In the genomic region with DNA sequence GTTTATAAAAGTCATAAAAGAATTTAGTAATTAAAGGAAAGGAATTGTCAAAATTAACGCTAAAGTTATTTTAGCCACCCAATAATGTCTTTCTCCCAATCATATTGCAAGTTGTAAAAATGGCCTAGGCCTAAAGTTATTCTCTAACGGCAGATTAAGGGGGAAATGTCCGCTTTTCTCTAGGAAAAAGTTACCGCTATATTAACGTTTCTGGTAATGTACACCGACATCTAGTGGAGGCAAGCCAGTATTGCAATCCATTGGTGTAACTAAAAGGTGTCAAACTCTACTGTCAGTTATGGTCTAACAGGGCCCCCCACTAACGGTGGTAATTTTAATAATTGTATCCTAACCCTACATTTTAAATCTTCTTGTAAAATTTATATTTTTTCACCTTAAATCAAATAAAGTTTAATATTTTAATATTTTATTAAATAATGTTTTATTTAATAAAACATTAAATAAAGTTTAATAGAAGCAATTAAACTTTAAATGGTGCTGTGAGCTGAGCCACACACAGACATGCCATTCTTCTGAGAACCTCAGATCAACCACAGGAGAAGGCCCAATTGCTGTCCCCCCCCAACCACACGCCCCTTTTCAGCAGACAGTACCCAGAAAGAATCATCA, we compare ENCODE assay signal across 8 cellular contexts. TPM values are rescaled to one million over a fixed set of nuclear protein-coding genes. Genes with fewer than 3 reads are reported as not detected.
DNase-seq lines count a peak whose midpoint lies in the region; ATAC-seq, FAIRE-seq and TF ChIP-seq lines count a peak whose summit lies in the region.

No MANE protein-coding gene starts in this region.

- TF ChIP-seq CTCF in D721Med (IDR thresholded peaks at IDR 0.05; ENCODE audit: insufficient read depth, missing control alignments): peak; percentile 80
- TF ChIP-seq CTCF in KMS-11 (conservative IDR thresholded peaks at IDR 0.05; ENCODE audit: low read depth, low read length): peak; percentile 67
- peak; percentile 51 to 77 for TF ChIP-seq CTCF in brain (conservative IDR thresholded peaks at IDR 0.05)
- peak; percentile 71 for TF ChIP-seq CTCF in HepG2 (CRISPR knock-in tag; IDR thresholded peaks at IDR 0.05)

- CTCF ChIA-PET in HepG2 (lab: Yijun Ruan, JAX; ENCODE audit: low intra/inter-chr PET ratio, low total read pairs): interaction anchor here (1.0 to 1.7 kb wide), 3 partner anchors 41 to 284 kb away, joined by 3 to 6 read pairs (median 5); no protein-coding TSS in a partner anchor

- H3K4me3 ChIP-seq in KMS-11 (IDR thresholded peaks at IDR 0.05; ENCODE audit: insufficient read depth, low read depth, low read length) (no peak overlapping the region), HepG2 (replicated peaks in 1 of 3; ENCODE audit: insufficient read depth in 1 of 3, low read depth in 2 of 3, low read length in 3 of 3) (no peak overlapping the region)

- TF ChIP-seq POLR2A in HepG2 (IDR thresholded peaks at IDR 0.05; ENCODE audit: insufficient read depth in 1 of 2, low read depth in 2 of 2, low read length in 2 of 2): no peak

- no peak overlapping the region for H2AFZ ChIP-seq in KMS-11 (ENCODE audit: low read depth)
- no peak overlapping the region for H2AFZ ChIP-seq in HepG2 (ENCODE audit: low read length)

- FAIRE-seq in D721Med (lab: Jason Lieb, UNC): no peak
- FAIRE-seq in HepG2 (lab: Jason Lieb, UNC): no peak

- H3K27ac ChIP-seq in KMS-11: no peak overlapping the region
- H3K27ac ChIP-seq in HepG2 (ENCODE audit: extremely low read length, insufficient read depth, low read length): no peak overlapping the region

- H3K27ac Mint-ChIP-seq in brain: no peak overlapping the region

- ATAC-seq in HepG2 (no peak), HG02588 (IDR thresholded peaks at IDR 0.05; ENCODE audit: unreplicated experiment) (no peak), HG03342 (IDR thresholded peaks at IDR 0.05; ENCODE audit: unreplicated experiment) (no peak)

- H3K9me3 ChIP-seq in HepG2 (ENCODE audit: low read length): no peaks in the 10 kb centered on the region

- BruUV-seq in HepG2 (replicated peaks; lab: Mats Ljungman, UMichigan): no TSS peak

- H3K4me3 Mint-ChIP-seq in brain: no peak overlapping the region

- H3K36me3 ChIP-seq in KMS-11 (ENCODE audit: insufficient read depth) (no peaks in the 10 kb centered on the region), HepG2 (replicated peaks in 1 of 2; ENCODE audit: control insufficient read depth in 1 of 2, insufficient read depth in 2 of 2, low read length in 2 of 2) (no peaks in the 10 kb centered on the region)

- H3K27me3 Mint-ChIP-seq in brain: no peaks in the 10 kb centered on the region

- H4K20me1 ChIP-seq in KMS-11 (ENCODE audit: insufficient read depth): no peaks in the 10 kb centered on the region
- H4K20me1 ChIP-seq in HepG2 (ENCODE audit: insufficient read depth, low read length): no peaks in the 10 kb centered on the region

- H3K36me3 Mint-ChIP-seq in brain: peaks cover 53% of the 10 kb centered on the region

- TF ChIP-seq EP300 in HepG2 (IDR thresholded peaks at IDR 0.05; ENCODE audit: low read depth in 2 of 2, low read length in 2 of 2) (no peak), HepG2 (CRISPR knock-in tag; IDR thresholded peaks at IDR 0.05; ENCODE audit: borderline replicate concordance) (no peak)

- no peaks in the 10 kb centered on the region for H3K79me2 ChIP-seq in KMS-11 (ENCODE audit: insufficient read depth, low read depth)
- no peaks in the 10 kb centered on the region for H3K79me2 ChIP-seq in HepG2 (ENCODE audit: insufficient read depth, low read length)

- H3K4me2 ChIP-seq in KMS-11 (no peak overlapping the region), HepG2 (ENCODE audit: low read depth, low read length) (no peak overlapping the region)

- H3K27me3 ChIP-seq in KMS-11 (ENCODE audit: insufficient read depth, low read depth): no peaks in the 10 kb centered on the region
- no peaks in the 10 kb centered on the region for H3K27me3 ChIP-seq in HepG2 (ENCODE audit: control insufficient read depth in 1 of 2, insufficient read depth in 2 of 2, low read length in 2 of 2)

- peak; percentile 50 for TF ChIP-seq RAD21 in HepG2 (CRISPR knock-in tag; IDR thresholded peaks at IDR 0.05)

- peaks cover 17 to 63% (median 55%) of the 10 kb centered on the region in 5 experiments for H3K9me3 Mint-ChIP-seq in brain

- no peak overlapping the region for H3K9ac ChIP-seq in KMS-11
- H3K9ac ChIP-seq in HepG2 (ENCODE audit: insufficient read depth, low read depth, low read length): no peak overlapping the region

- H3K4me1 ChIP-seq in KMS-11 (ENCODE audit: low read depth, poor library complexity, severe bottlenecking) (no peaks in the 10 kb centered on the region), HepG2 (ENCODE audit: insufficient read depth, low read length) (peaks cover 25% of the 10 kb centered on the region)

- POLR2A ChIA-PET in HepG2 (lab: Yijun Ruan, JAX): no interaction called here

- no peak for DNase-seq in D721Med (ENCODE audit: insufficient read length, low spot score)
- peak; percentile 22 for DNase-seq in SK-N-DZ (ENCODE audit: low spot score)
- DNase-seq in HepG2 (ENCODE audit: low spot score): peak; percentile 58
- DNase-seq in stimulated activated CD8-positive, alpha-beta memory T cell treated with anti-CD3 and anti-CD28 coated beads, Interleukin-7, amount 100 ng/mL, for 1 hour (ENCODE audit: low read depth in 2 of 2): peak; percentile 8 to 13

- in situ Hi-C loops in HepG2 (cut with HindIII; ENCODE audit: extremely low pct_ligation_motif_present, low pct_unique_long_range_greater_than_20kb): no loop called here

- WGBS in HepG2 (ENCODE audit: low lambda C conversion rate): 36% methylated on average over 8 of the region's 8 CpGs

- peaks cover 5% of the 10 kb centered on the region for H3K4me1 Mint-ChIP-seq in brain

- intact Hi-C loops in HepG2 (cut with micrococcal nuclease; ENCODE audit: unreplicated experiment): no loop called here

RNA-seq across cellular contexts. Expression of a gene that starts 35.9 kb away (rescaled TPM):
- 2.2 and 3.2 TPM in 2 replicates for polyA plus RNA-seq in SK-N-DZ (2014; cell fraction: cytosol; rRNA removed)
- polyA plus RNA-seq in SK-N-DZ (2014; cell fraction: nucleus; rRNA removed): 2.8 and 4.7 TPM in 2 replicates
- polyA plus RNA-seq in brain (ENCODE audit: insufficient read depth, low read depth, low replicate concordance) (10.8 TPM), HepG2 (2011; rRNA removed) (9.5 and 11.5 TPM in 2 replicates)
- total RNA-seq in HepG2 (2016; rRNA removed; fragmentation: Illumina TruSeq; extraction: Trizol): 17.8 and 23.7 TPM in 2 replicates
- 9.8 and 10.4 TPM in 2 replicates for total RNA-seq in HepG2 (2016; cell fraction: cytosol; rRNA removed; fragmentation: Illumina TruSeq; extraction: Trizol; ENCODE audit: low read depth)
- 18.7 and 21.4 TPM in 2 replicates for total RNA-seq in HepG2 (2016; cell fraction: insoluble cytoplasmic fraction; rRNA removed; fragmentation: Illumina TruSeq; extraction: Trizol)
- 21.2 and 21.4 TPM in 2 replicates for total RNA-seq in HepG2 (2016; cell fraction: membrane; rRNA removed; fragmentation: Illumina TruSeq; extraction: Trizol)
- 14.7 and 22.2 TPM in 2 replicates for total RNA-seq in HepG2 (2016; cell fraction: nucleus; rRNA removed; fragmentation: Illumina TruSeq; extraction: Trizol)
- 9.2 TPM in 2 replicates for polyA plus RNA-seq in HepG2 (2011; cell fraction: cytosol; rRNA removed)
- polyA plus RNA-seq in HepG2 (2011; cell fraction: nucleus; rRNA removed): 8.4 and 10.1 TPM in 2 replicates
- polyA plus RNA-seq in HepG2 (2012): 9.5 and 10.4 TPM in 2 replicates
- 14.1 and 14.3 TPM in 2 replicates for polyA plus RNA-seq in HepG2 (2016; cell fraction: cytosol; fragmentation: Illumina TruSeq; extraction: Trizol; ENCODE audit: low read depth)
- 19.6 and 24.3 TPM in 2 replicates for polyA plus RNA-seq in HepG2 (2016; cell fraction: insoluble cytoplasmic fraction; fragmentation: Illumina TruSeq; extraction: Trizol; ENCODE audit: low read depth)
- polyA plus RNA-seq in HepG2 (2016; cell fraction: membrane; fragmentation: Illumina TruSeq; extraction: Trizol; ENCODE audit: low read depth): 20.7 and 22.5 TPM in 2 replicates
- polyA plus RNA-seq in HepG2 (2016; cell fraction: nucleus; fragmentation: Illumina TruSeq; extraction: Trizol; ENCODE audit: insufficient read depth, low read depth): 17.7 and 21.4 TPM in 2 replicates
- 53.1 and 99.1 TPM in 2 replicates for polyA minus RNA-seq in HepG2 (2011; rRNA and poly(A)+ RNA removed; ENCODE audit: low replicate concordance)
- polyA minus RNA-seq in HepG2 (2011; cell fraction: cytosol; rRNA and poly(A)+ RNA removed): 8.2 and 10.2 TPM in 2 replicates
- polyA minus RNA-seq in HepG2 (2011; cell fraction: nucleus; rRNA and poly(A)+ RNA removed): 36.4 and 39.8 TPM in 2 replicates

RNA-seq across cellular contexts. Expression of a gene that starts 42.8 kb away (rescaled TPM):
- polyA plus RNA-seq in SK-N-DZ (2014; cell fraction: cytosol; rRNA removed): 0.71 and 4.2 TPM in 2 replicates
- 2.4 and 2.7 TPM in 2 replicates for polyA plus RNA-seq in SK-N-DZ (2014; cell fraction: nucleus; rRNA removed)
- polyA plus RNA-seq in brain (ENCODE audit: insufficient read depth, low read depth, low replicate concordance) (5.6 TPM), HepG2 (2011; rRNA removed) (0.83 and 1.1 TPM in 2 replicates)
- 1.6 and 2.4 TPM in 2 replicates for total RNA-seq in HepG2 (2016; rRNA removed; fragmentation: Illumina TruSeq; extraction: Trizol)
- total RNA-seq in HepG2 (2016; cell fraction: cytosol; rRNA removed; fragmentation: Illumina TruSeq; extraction: Trizol; ENCODE audit: low read depth): 0.44 and 0.61 TPM in 2 replicates
- 0.93 and 1.9 TPM in 2 replicates for total RNA-seq in HepG2 (2016; cell fraction: insoluble cytoplasmic fraction; rRNA removed; fragmentation: Illumina TruSeq; extraction: Trizol)
- 0.65 and 0.90 TPM in 2 replicates for total RNA-seq in HepG2 (2016; cell fraction: membrane; rRNA removed; fragmentation: Illumina TruSeq; extraction: Trizol)
- total RNA-seq in HepG2 (2016; cell fraction: nucleus; rRNA removed; fragmentation: Illumina TruSeq; extraction: Trizol): 0.99 and 1.2 TPM in 2 replicates
- 0.48 and 1.3 TPM in 2 replicates for polyA plus RNA-seq in HepG2 (2011; cell fraction: cytosol; rRNA removed)
- 1.2 and 1.6 TPM in 2 replicates for polyA plus RNA-seq in HepG2 (2011; cell fraction: nucleus; rRNA removed)
- polyA plus RNA-seq in HepG2 (2012): 1.5 and 1.8 TPM in 2 replicates
- 0.34 and 0.82 TPM in 2 replicates for polyA plus RNA-seq in HepG2 (2016; cell fraction: cytosol; fragmentation: Illumina TruSeq; extraction: Trizol; ENCODE audit: low read depth)
- polyA plus RNA-seq in HepG2 (2016; cell fraction: insoluble cytoplasmic fraction; fragmentation: Illumina TruSeq; extraction: Trizol; ENCODE audit: low read depth): 1.3 and 1.6 TPM in 2 replicates
- polyA plus RNA-seq in HepG2 (2016; cell fraction: membrane; fragmentation: Illumina TruSeq; extraction: Trizol; ENCODE audit: low read depth): 0.64 and 1.2 TPM in 2 replicates
- 1.7 and 1.8 TPM in 2 replicates for polyA plus RNA-seq in HepG2 (2016; cell fraction: nucleus; fragmentation: Illumina TruSeq; extraction: Trizol; ENCODE audit: insufficient read depth, low read depth)
- polyA minus RNA-seq in HepG2 (2011; rRNA and poly(A)+ RNA removed; ENCODE audit: low replicate concordance): 1.2 TPM in 1 of 2 replicates, not detected in the other
- 0.26 and 1.1 TPM in 2 replicates for polyA minus RNA-seq in HepG2 (2011; cell fraction: cytosol; rRNA and poly(A)+ RNA removed)
- 2.1 and 2.3 TPM in 2 replicates for polyA minus RNA-seq in HepG2 (2011; cell fraction: nucleus; rRNA and poly(A)+ RNA removed)

RNA-seq across cellular contexts. Expression of a gene that starts 53.6 kb away (rescaled TPM):
- polyA plus RNA-seq in SK-N-DZ (2014; cell fraction: cytosol; rRNA removed): 2.4 and 4.9 TPM in 2 replicates
- 2.1 and 8.3 TPM in 2 replicates for polyA plus RNA-seq in SK-N-DZ (2014; cell fraction: nucleus; rRNA removed)
- polyA plus RNA-seq in brain (ENCODE audit: insufficient read depth, low read depth, low replicate concordance) (1.8 TPM), HepG2 (2011; rRNA removed) (0.65 and 0.99 TPM in 2 replicates)
- 5.3 and 5.9 TPM in 2 replicates for total RNA-seq in HepG2 (2016; rRNA removed; fragmentation: Illumina TruSeq; extraction: Trizol)
- 1.3 and 1.6 TPM in 2 replicates for total RNA-seq in HepG2 (2016; cell fraction: cytosol; rRNA removed; fragmentation: Illumina TruSeq; extraction: Trizol; ENCODE audit: low read depth)
- total RNA-seq in HepG2 (2016; cell fraction: insoluble cytoplasmic fraction; rRNA removed; fragmentation: Illumina TruSeq; extraction: Trizol): 4.9 and 5.2 TPM in 2 replicates
- total RNA-seq in HepG2 (2016; cell fraction: membrane; rRNA removed; fragmentation: Illumina TruSeq; extraction: Trizol): 5.6 and 6.2 TPM in 2 replicates
- total RNA-seq in HepG2 (2016; cell fraction: nucleus; rRNA removed; fragmentation: Illumina TruSeq; extraction: Trizol): 4.8 and 5.9 TPM in 2 replicates
- 0.39 and 0.78 TPM in 2 replicates for polyA plus RNA-seq in HepG2 (2011; cell fraction: cytosol; rRNA removed)
- polyA plus RNA-seq in HepG2 (2011; cell fraction: nucleus; rRNA removed): 0.55 and 1.3 TPM in 2 replicates
- polyA plus RNA-seq in HepG2 (2012): 0.79 and 1.5 TPM in 2 replicates
- 1.2 and 1.8 TPM in 2 replicates for polyA plus RNA-seq in HepG2 (2016; cell fraction: cytosol; fragmentation: Illumina TruSeq; extraction: Trizol; ENCODE audit: low read depth)
- polyA plus RNA-seq in HepG2 (2016; cell fraction: insoluble cytoplasmic fraction; fragmentation: Illumina TruSeq; extraction: Trizol; ENCODE audit: low read depth): 3.8 and 5.4 TPM in 2 replicates
- 2.0 and 2.1 TPM in 2 replicates for polyA plus RNA-seq in HepG2 (2016; cell fraction: membrane; fragmentation: Illumina TruSeq; extraction: Trizol; ENCODE audit: low read depth)
- 2.2 and 3.3 TPM in 2 replicates for polyA plus RNA-seq in HepG2 (2016; cell fraction: nucleus; fragmentation: Illumina TruSeq; extraction: Trizol; ENCODE audit: insufficient read depth, low read depth)
- 0.58 TPM in 1 of 2 replicates, not detected in the other for polyA minus RNA-seq in HepG2 (2011; rRNA and poly(A)+ RNA removed; ENCODE audit: low replicate concordance)
- polyA minus RNA-seq in HepG2 (2011; cell fraction: cytosol; rRNA and poly(A)+ RNA removed): 0.79 and 1.5 TPM in 2 replicates
- 9.4 and 10.1 TPM in 2 replicates for polyA minus RNA-seq in HepG2 (2011; cell fraction: nucleus; rRNA and poly(A)+ RNA removed)
